ENCODE assay signal across 10 cellular contexts in the genomic region with DNA sequence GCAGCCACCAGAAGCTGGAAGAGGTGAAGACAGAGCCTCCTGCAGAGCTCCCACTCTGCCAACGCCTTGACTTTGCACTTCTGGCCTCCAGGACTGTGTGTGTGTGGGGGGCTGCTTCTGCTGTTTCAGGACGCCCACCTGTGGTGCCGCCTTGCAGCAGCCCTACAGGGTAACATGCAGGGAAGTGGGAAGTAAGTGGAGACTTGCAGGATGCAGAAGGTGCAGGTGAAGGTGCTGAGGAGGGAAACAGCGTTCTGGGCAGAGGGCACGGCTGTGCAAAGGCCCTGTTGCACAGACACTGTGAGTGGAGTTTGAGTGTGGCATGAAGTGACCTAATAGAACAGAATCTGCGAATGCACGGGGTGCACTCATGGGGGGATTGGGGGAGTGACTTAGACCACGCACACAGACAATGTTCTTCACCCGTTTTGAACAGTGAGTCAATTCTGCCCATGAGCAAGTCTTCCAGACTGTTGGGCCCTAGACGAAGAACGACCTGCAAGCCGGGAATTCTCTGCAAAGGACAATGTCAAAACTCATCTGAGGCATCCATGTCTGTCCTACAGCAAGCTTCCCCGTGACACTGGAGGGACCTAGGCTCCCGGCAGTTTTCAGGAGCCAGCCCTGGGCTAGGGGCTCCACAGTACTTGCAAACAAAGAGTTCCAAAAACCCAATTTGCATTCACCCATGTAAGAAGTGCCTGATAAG. TPM values are rescaled to one million over a fixed set of nuclear protein-coding genes. Genes with fewer than 3 reads are reported as not detected.
DNase-seq lines count a peak whose midpoint lies in the region; ATAC-seq, FAIRE-seq and TF ChIP-seq lines count a peak whose summit lies in the region.
"Had no signal": no experiment of that assay in that cellular context is flagged by ENCODE, and none has a peak within 500 bp of the region (broad histone marks: within the 10 kb centered on the region; RNA-seq: fewer than 3 reads in every experiment).

No MANE protein-coding gene starts in this region.

- no peak overlapping the region for H3K23ac ChIP-seq in H1 (ENCODE audit: insufficient read length)

- H4K8ac ChIP-seq in H1 (ENCODE audit: extremely low read depth, insufficient read depth, low read length) = no peak overlapping the region

- no peak overlapping the region for H4K91ac ChIP-seq in H1 (replicated peaks; ENCODE audit: insufficient read length, low read length)

- TF ChIP-seq CTCF in H1 (IDR thresholded peaks at IDR 0.05; ENCODE audit: control extremely low read depth in 1 of 3, insufficient read depth in 1 of 3, low read depth in 1 of 3, low read length in 3 of 3) = no peak
- no peak for TF ChIP-seq CTCF in vagina (IDR thresholded peaks at IDR 0.05)
- no peak for TF ChIP-seq CTCF in WERI-Rb-1 (IDR thresholded peaks at IDR 0.05; ENCODE audit: low read depth, low read length)

- H2AK5ac ChIP-seq in H1 (ENCODE audit: low read depth, low read length) = 0 out of 2 replicates have a peak overlapping the region, but pooled peaks have one; percentile 42

- intact Hi-C loops in Right ventricle myocardium superior (cut with DNase I) = no loop called here
- intact Hi-C loops in left ventricle myocardium superior (cut with micrococcal nuclease) = no loop called here
- intact Hi-C loops in vagina (cut with DNase I) = no loop called here

- ATAC-seq in Right ventricle myocardium superior (ENCODE audit: poor library complexity) (no peak), left ventricle myocardium superior (no peak)
- ATAC-seq in naive thymus-derived CD8-positive, alpha-beta T cell = no peak

- 95% methylated on average over 14 of the region's 14 CpGs; no CpG with 5 or more reads in 1 of the 2 experiments for WGBS in H1 (ENCODE audit: extremely low coverage in 1 of 2, insufficient coverage in 1 of 2, insufficient read length in 1 of 2, insufficient replicate concordance in 2 of 2, low coverage in 1 of 2, low lambda C conversion rate in 2 of 2, missing lambda C conversion rate in 1 of 2), 2 experiments

- H3K4ac ChIP-seq in H1 (replicated peaks; ENCODE audit: insufficient read length, low read depth, low read length) = no peak overlapping the region

- POLR2A ChIA-PET in H1 (lab: Charles Lee; ENCODE audit: partially characterized antibody) = no interaction called here
- POLR2A ChIA-PET in naive thymus-derived CD8-positive, alpha-beta T cell (lab: Charles Lee) = interaction anchor here (1.5 to 2.1 kb wide), 3 partner anchors 11 to 16 kb away, joined by 4 to 9 read pairs (median 9); no protein-coding TSS in a partner anchor

- peaks cover 0 to under 1% of the 10 kb centered on the region in 2 experiments for H4K20me1 ChIP-seq in H1 (replicated peaks in 1 of 2; ENCODE audit: control insufficient read depth in 1 of 2, insufficient read depth in 2 of 2, low read length in 2 of 2)

- H2BK20ac ChIP-seq in H1 (ENCODE audit: low read length) = no peak overlapping the region

- CTCF ChIA-PET in H1 (lab: Charles Lee; ENCODE audit: partially characterized antibody) = interaction anchor here (0.9 kb wide), 2 partner anchors 10 to 51 kb away, joined by 3 to 4 read pairs; no protein-coding TSS in a partner anchor

- no peak for TF ChIP-seq POLR2A in H1 (IDR thresholded peaks at IDR 0.05; ENCODE audit: control extremely low read depth in 1 of 2, low read depth in 2 of 2, low read length in 2 of 2)
- TF ChIP-seq POLR2A in vagina (IDR thresholded peaks at IDR 0.05) = no peak

- no peaks in the 10 kb centered on the region for H3K9me3 ChIP-seq in H1 (ENCODE audit: insufficient read depth in 2 of 2, low read depth in 1 of 2, low read length in 1 of 2)
- no peaks in the 10 kb centered on the region for H3K9me3 ChIP-seq in vagina
- no peaks in the 10 kb centered on the region for H3K9me3 ChIP-seq in WERI-Rb-1 (ENCODE audit: severe bottlenecking)

- H3K4me3 ChIP-seq in H1 (ENCODE audit: extremely low read depth in 1 of 4, insufficient read depth in 2 of 4, low read depth in 3 of 4, low read length in 4 of 4) (no peak overlapping the region), vagina (no peak overlapping the region), WERI-Rb-1 (ENCODE audit: low read depth, low read length) (no peak overlapping the region)
- H3K4me3 ChIP-seq: PC-9 had no signal

- H3K18ac ChIP-seq in H1 (ENCODE audit: extremely low read depth, low read length) = no peak overlapping the region

- H2BK15ac ChIP-seq in H1 (ENCODE audit: low read length) = no peak overlapping the region

- no peak overlapping the region for H4K5ac ChIP-seq in H1 (ENCODE audit: insufficient read length, low read depth, low read length)

- H2AFZ ChIP-seq in H1 (ENCODE audit: low read length) = no peak overlapping the region
- H2AFZ ChIP-seq: PC-9 had no signal

- no peak overlapping the region for H2BK5ac ChIP-seq in H1 (ENCODE audit: low read depth, low read length)

- H3K14ac ChIP-seq in H1 (ENCODE audit: insufficient read length) = no peak overlapping the region

- no peak overlapping the region for H3K4me2 ChIP-seq in H1 (ENCODE audit: insufficient read depth in 1 of 2, low read depth in 2 of 2, low read length in 2 of 2)
- H3K4me2 ChIP-seq: PC-9 had no signal

- FAIRE-seq in H1 (lab: Jason Lieb, UNC) = no peak

- no peak overlapping the region for H3K9ac ChIP-seq in H1 (replicated peaks in 1 of 4; ENCODE audit: extremely low read depth in 1 of 4, low read depth in 3 of 4, low read length in 3 of 4)

- H3K4me1 ChIP-seq in H1 (replicated peaks in 1 of 4; ENCODE audit: control insufficient read depth in 3 of 4, insufficient read depth in 4 of 4, low read length in 3 of 4) = peaks cover 0 to 11% (median 3%) of the 10 kb centered on the region in 4 experiments; a peak in 4 of 7 replicates
- peaks cover 71% of the 10 kb centered on the region for H3K4me1 ChIP-seq in vagina

- peak overlapping the region in 6 of 10 donors; percentile 0 to 57 (median 39) for H3K4me3 Mint-ChIP-seq in naive thymus-derived CD8-positive, alpha-beta T cell

- no peak for TF ChIP-seq RAD21 in H1 (IDR thresholded peaks at IDR 0.05 in 1 of 2, conservative IDR thresholded peaks at IDR 0.05 in 1 of 2; ENCODE audit: low read depth in 2 of 2, low read length in 2 of 2)

- H3K27ac ChIP-seq in H1 (ENCODE audit: low read depth, low read length) (no peak overlapping the region), vagina (peak overlapping the region; percentile 95), WERI-Rb-1 (no peak overlapping the region)
- H3K27ac ChIP-seq: PC-9 had no signal

- H3K36me3 ChIP-seq in H1 (ENCODE audit: control insufficient read depth in 2 of 4, insufficient read depth in 4 of 4, low read length in 3 of 4) (no peaks in the 10 kb centered on the region), vagina (no peaks in the 10 kb centered on the region), WERI-Rb-1 (no peaks in the 10 kb centered on the region)

- no peaks in the 10 kb centered on the region for H3K9me3 Mint-ChIP-seq in naive thymus-derived CD8-positive, alpha-beta T cell

- no peak overlapping the region for H2BK12ac ChIP-seq in H1 (ENCODE audit: low read depth, low read length)

- peaks cover 0 to 32% (median 2%) of the 10 kb centered on the region in 3 donors for H3K36me3 Mint-ChIP-seq in naive thymus-derived CD8-positive, alpha-beta T cell

- TF ChIP-seq EP300 in H1 (IDR thresholded peaks at IDR 0.05; ENCODE audit: borderline replicate concordance in 1 of 2, low read depth in 2 of 2, low read length in 2 of 2) = no peak

- H3K4me1 Mint-ChIP-seq in naive thymus-derived CD8-positive, alpha-beta T cell = peaks cover 50 to 88% (median 88%) of the 10 kb centered on the region in 4 donors

- peaks cover 0 to under 1% of the 10 kb centered on the region in 2 experiments; a peak in 1 of 4 replicates for H3K79me2 ChIP-seq in H1 (ENCODE audit: control insufficient read depth in 1 of 2, insufficient read depth in 2 of 2, low read length in 2 of 2)

- H3K79me1 ChIP-seq in H1 (ENCODE audit: low read depth, low read length) = peaks cover 3% of the 10 kb centered on the region

- H3K23me2 ChIP-seq in H1 (ENCODE audit: low read depth, low read length) = peaks cover 2% of the 10 kb centered on the region; the same call in 1 of the 2 replicates

- peak; percentile 27 for DNase-seq in Right ventricle myocardium superior
- no peak for DNase-seq in left ventricle myocardium superior
- DNase-seq in H1 (ENCODE audit: low read depth in 1 of 2, low spot score in 2 of 2) = peak in 1 of 2 experiments; percentile 35
- DNase-seq in naive thymus-derived CD8-positive, alpha-beta T cell = peak in 1 of 10 donors; percentile 8
- peak; percentile 85 to 86 for DNase-seq in vagina (ENCODE audit: extremely low spot score in 2 of 2)
- no peak for DNase-seq in germinal center (ENCODE audit: low spot score)
- no peak for DNase-seq in WERI-Rb-1
- DNase-seq in NCI-H2107 treated with DMSO at 0.1 percent for 48 hours (lab: John Stamatoyannopoulos, UW; ENCODE audit: unreplicated experiment) = no peak
- DNase-seq: NCI-H2029 treated with DMSO at 0.1 percent for 48 hours, PC-9 had no signal

- no peak overlapping the region for H3K56ac ChIP-seq in H1 (replicated peaks; ENCODE audit: insufficient read length, low read depth, low read length)

- H3K27me3 ChIP-seq in H1 (replicated peaks in 1 of 4; ENCODE audit: control insufficient read depth in 3 of 4, extremely low read depth in 1 of 4, insufficient read depth in 3 of 4, low read length in 3 of 4) (no peaks in the 10 kb centered on the region), vagina (no peaks in the 10 kb centered on the region), WERI-Rb-1 (ENCODE audit: insufficient read depth, low read depth, severe bottlenecking) (no peaks in the 10 kb centered on the region)

- H3K27me3 Mint-ChIP-seq in naive thymus-derived CD8-positive, alpha-beta T cell = no peaks in the 10 kb centered on the region

- no peak overlapping the region for H2BK120ac ChIP-seq in H1 (replicated peaks; ENCODE audit: low read depth, low read length)

- H3K27ac Mint-ChIP-seq in naive thymus-derived CD8-positive, alpha-beta T cell = peak overlapping the region; percentile 79 to 96 (median 90)

TF ChIP-seq in H1, 55 proteins besides CTCF, POLR2A, EP300 and RAD21 (continues in another document):
- TF ChIP-seq BACH1 (IDR thresholded peaks at IDR 0.05; ENCODE audit: low read length) = no peak

RNA-seq across cellular contexts. Expression of a gene that starts 19.1 kb away (rescaled TPM):
- 29.9 TPM for total RNA-seq in Right ventricle myocardium superior
- 32.7 TPM for total RNA-seq in left ventricle myocardium superior
- 19.2 and 19.3 TPM in 2 replicates for total RNA-seq in H1 (2021; fragmentation: NEBNext Ultra II Directional; extraction: Animal tissue kit (Norgen Biotek cat#: 25700))
- polyA plus RNA-seq in H1 (2011; rRNA removed) = 6.8 and 7.7 TPM in 2 replicates
- polyA plus RNA-seq in H1 (2011; cell fraction: cytosol; rRNA removed) = 8.9 TPM
- polyA plus RNA-seq in H1 (2011; cell fraction: nucleus; rRNA removed) = 14.2 TPM
- polyA plus RNA-seq in H1 (2012, experiment 1 of 2) = 6.1 to 8.2 TPM (median 7.4 TPM) in 4 replicates
- 2.2 TPM for polyA plus RNA-seq in H1 (2012, experiment 2 of 2)
- polyA plus RNA-seq in H1 (2013, experiment 1 of 2) = 13.3 TPM
- 12.9 TPM for polyA plus RNA-seq in H1 (2013, experiment 2 of 2)
- polyA minus RNA-seq in H1 (2011; rRNA and poly(A)+ RNA removed) = 13.3 and 15.9 TPM in 2 replicates
- 16.8 TPM for polyA minus RNA-seq in H1 (2011; cell fraction: cytosol; rRNA and poly(A)+ RNA removed)
- polyA minus RNA-seq in H1 (2011; cell fraction: nucleus; rRNA and poly(A)+ RNA removed) = 11.4 TPM
- total RNA-seq in naive thymus-derived CD8-positive, alpha-beta T cell = 100 to 1,000 TPM in 1 of 2 experiments, 10 to 100 TPM in 1; 99.9 to 108 TPM
- 100 to 1,000 TPM in 2 of 3 donors, 10 to 100 TPM in 1; 89.2 to 148 (median 105) TPM for polyA plus RNA-seq in naive thymus-derived CD8-positive, alpha-beta T cell
- total RNA-seq in vagina = 33.6 TPM

Comparison
In these comparisons a context has a peak if more than half of its experiments do, and no peak if none do; other contexts are left out.
1. DNase-seq: peak in Right ventricle myocardium superior (single experiment) and vagina (2 of 2); none in left ventricle myocardium superior (single experiment), germinal center (single experiment), WERI-Rb-1 (single experiment) and NCI-H2107 treated with DMSO at 0.1 percent for 48 hours (single experiment).